4 cellular contexts compared by ENCODE assay signal in genomic region chr5:61183538-61183937, GRCh38.
TF ChIP-seq lines count a peak whose summit lies in the region.

No MANE protein-coding gene starts in this region.

TF ChIP-seq in HepG2, 621 proteins besides CTCF, POLR2A, EP300 and RAD21:
- TF ChIP-seq ATF7 (IDR thresholded peaks at IDR 0.05), result peak; percentile 46; the same call in 1 of the 2 replicates
- no peak for TF ChIP-seq ATF7 (CRISPR knock-in tag; IDR thresholded peaks at IDR 0.05)
- no peak for TF ChIP-seq IKZF1 (IDR thresholded peaks at IDR 0.05)
- no peak for TF ChIP-seq ZNF230 (CRISPR knock-in tag; IDR thresholded peaks at IDR 0.05)
- no peak for TF ChIP-seq ZBED4 (CRISPR knock-in tag; IDR thresholded peaks at IDR 0.05; ENCODE audit: borderline replicate concordance)
- TF ChIP-seq KLF16 (CRISPR knock-in tag; IDR thresholded peaks at IDR 0.05), result no peak
TF ChIP-seq in HepG2: peak in this region for 1.

TF ChIP-seq in HEK293, 187 proteins besides CTCF, POLR2A, EP300 and RAD21:
- no peak for TF ChIP-seq ZNF610 (tag by site-specific recombination; IDR thresholded peaks at IDR 0.05; ENCODE audit: borderline replicate concordance)
- TF ChIP-seq KLF17 (tag by site-specific recombination; IDR thresholded peaks at IDR 0.05), result no peak
- peak; percentile 25; the same call in 1 of the 2 replicates for TF ChIP-seq ATF2 (tag by site-specific recombination; IDR thresholded peaks at IDR 0.05; ENCODE audit: low read depth)
- TF ChIP-seq ZNF146 (tag by site-specific recombination; IDR thresholded peaks at IDR 0.05), result peak; percentile 54; the same call in 1 of the 2 replicates

TF ChIP-seq in IMR-90, 13 proteins besides CTCF, POLR2A, EP300 and RAD21:
- no peak for TF ChIP-seq FOS (IDR thresholded peaks at IDR 0.05; ENCODE audit: low read depth, low read length)
- TF ChIP-seq SMC3 (IDR thresholded peaks at IDR 0.05; ENCODE audit: low read depth, low read length), result no peak
- TF ChIP-seq NFE2L2 (IDR thresholded peaks at IDR 0.05; ENCODE audit: low read depth, low read length), result no peak
- TF ChIP-seq MXI1 (IDR thresholded peaks at IDR 0.05; ENCODE audit: borderline replicate concordance, low read depth, low read length), result no peak
- TF ChIP-seq ELK1 (IDR thresholded peaks at IDR 0.05; ENCODE audit: borderline replicate concordance, low read depth, low read length), result no peak
- no peak for TF ChIP-seq MAZ (IDR thresholded peaks at IDR 0.05; ENCODE audit: borderline replicate concordance, low read depth, low read length)
- TF ChIP-seq RCOR1 (IDR thresholded peaks at IDR 0.05; ENCODE audit: insufficient replicate concordance, low read length), result no peak
- TF ChIP-seq USF2 (IDR thresholded peaks at IDR 0.05; ENCODE audit: low read depth, low read length), result no peak
- TF ChIP-seq CEBPB (IDR thresholded peaks at IDR 0.05; ENCODE audit: low read depth, low read length), result no peak
- no peak for TF ChIP-seq BHLHE40 (IDR thresholded peaks at IDR 0.05; ENCODE audit: low read depth, low read length)
- no peak for TF ChIP-seq RFX5 (IDR thresholded peaks at IDR 0.05; ENCODE audit: low read depth, low read length)
- no peak for TF ChIP-seq CHD1 (IDR thresholded peaks at IDR 0.05; ENCODE audit: low read depth, low read length)
- no peak for TF ChIP-seq MAFK (IDR thresholded peaks at IDR 0.05; ENCODE audit: low read depth, low read length)
TF ChIP-seq in IMR-90: peak in this region for 0.

TF ChIP-seq in K562, 482 proteins besides CTCF, POLR2A, EP300 and RAD21:
- peak; percentile 81 for TF ChIP-seq ZNF232 (CRISPR knock-in tag; IDR thresholded peaks at IDR 0.05)
- peak; percentile 56 for TF ChIP-seq ZNF146 (CRISPR knock-in tag; IDR thresholded peaks at IDR 0.05; ENCODE audit: unreplicated experiment)
- TF ChIP-seq TAF15 (IDR thresholded peaks at IDR 0.05; ENCODE audit: low read depth, low read length), result no peak
